ENCODE assay signal across 9 cellular contexts in genomic region chr4:52036875-52037274, GRCh38. TPM values are rescaled to one million over a fixed set of nuclear protein-coding genes. Genes with fewer than 3 reads are reported as not detected.
DNase-seq lines count a peak whose midpoint lies in the region; ATAC-seq and TF ChIP-seq lines count a peak whose summit lies in the region.
"Had no signal": no experiment of that assay in that cellular context is flagged by ENCODE, and none has a peak within 500 bp of the region (broad histone marks: within the 10 kb centered on the region; RNA-seq: fewer than 3 reads in every experiment).

No MANE protein-coding gene starts in this region.

- H3K9me3 Mint-ChIP-seq in central memory CD8-positive, alpha-beta T cell, result no peaks in the 10 kb centered on the region

- no peak for TF ChIP-seq POLR2A in thyroid gland (IDR thresholded peaks at IDR 0.05)

- WGBS in thyroid gland, 2 donors, result 79 to 82% methylated on average over 4 of the region's 4 CpGs

- H3K79me2 ChIP-seq in ACC112 (ENCODE audit: control insufficient read depth, insufficient read depth, low read length, unreplicated experiment), result peaks cover 49% of the 10 kb centered on the region
- H3K79me2 ChIP-seq in PC-9 (ENCODE audit: low read depth), result no peaks in the 10 kb centered on the region

- no peak for DNase-seq in central memory CD8-positive, alpha-beta T cell (ENCODE audit: low spot score in 2 of 2)
- DNase-seq in thyroid gland (no peak), SIG-M5 treated with dmso at 0.1 percent for 504 hours (lab: John Stamatoyannopoulos, UW; ENCODE audit: unreplicated experiment) (no peak), RWPE1 (ENCODE audit: low spot score) (no peak), PC-9 (no peak)
- DNase-seq: NCI-H2029 treated with DMSO at 0.1 percent for 48 hours had no signal

- no peaks in the 10 kb centered on the region for H4K20me1 ChIP-seq in PC-9 (ENCODE audit: insufficient read depth)

- TF ChIP-seq CTCF in thyroid gland (IDR thresholded peaks at IDR 0.05), result no peak
- no peak for TF ChIP-seq CTCF in RWPE1 (conservative IDR thresholded peaks at IDR 0.05; ENCODE audit: low read depth)
- no peak for TF ChIP-seq CTCF in PC-9 (conservative IDR thresholded peaks at IDR 0.05)

- H3K27ac Mint-ChIP-seq in central memory CD8-positive, alpha-beta T cell (ENCODE audit: low read depth), result peak overlapping the region; percentile 45

- BruUV-seq in PC-9 (replicated peaks; lab: Mats Ljungman, UMichigan), result no TSS peak

- H3K27ac ChIP-seq in ACC112 (ENCODE audit: low read depth, low read length), result no peak overlapping the region
- no peak overlapping the region for H3K27ac ChIP-seq in HUES6 (ENCODE audit: low read depth, low read length)
- no peak overlapping the region for H3K27ac ChIP-seq in thyroid gland
- H3K27ac ChIP-seq in RWPE1, result no peak overlapping the region
- H3K27ac ChIP-seq in PC-9, result no peak overlapping the region

- H3K36me3 ChIP-seq in ACC112 (ENCODE audit: insufficient read depth, low read length), result 0 out of 2 replicates have a peak, but pooled peaks cover 2% of the 10 kb centered on the region
- H3K36me3 ChIP-seq in HUES6 (ENCODE audit: control insufficient read depth, insufficient read depth, low read length), result peaks cover 7% of the 10 kb centered on the region
- H3K36me3 ChIP-seq in mucosa of stomach (ENCODE audit: control insufficient read depth, insufficient read depth, low read length), result no peaks in the 10 kb centered on the region
- H3K36me3 ChIP-seq in thyroid gland, result no peaks in the 10 kb centered on the region
- H3K36me3 ChIP-seq in PC-9 (ENCODE audit: low read depth), result no peaks in the 10 kb centered on the region

- H3K9ac ChIP-seq in HUES6 (ENCODE audit: low read length) (no peak overlapping the region), mucosa of stomach (ENCODE audit: low read length) (peak overlapping the region; percentile 67)

- H3K4me2 ChIP-seq in PC-9, result no peak overlapping the region

- peak overlapping the region; percentile 84 for H3K4me3 Mint-ChIP-seq in central memory CD8-positive, alpha-beta T cell

- H3K4me1 ChIP-seq in ACC112 (ENCODE audit: control insufficient read depth, insufficient read depth, low read length, unreplicated experiment) (peaks cover 12% of the 10 kb centered on the region), HUES6 (ENCODE audit: control insufficient read depth, insufficient read depth, low read length) (0 out of 2 replicates have a peak, but pooled peaks cover 9% of the 10 kb centered on the region), mucosa of stomach (ENCODE audit: control insufficient read depth, insufficient read depth, low read length) (peaks cover 15% of the 10 kb centered on the region), thyroid gland (peaks cover 3 to 5% of the 10 kb centered on the region in 2 donors), PC-9 (replicated peaks; ENCODE audit: insufficient read depth) (no peaks in the 10 kb centered on the region)

- H3K4me3 ChIP-seq in ACC112 (ENCODE audit: low read depth, low read length) (peak overlapping the region; percentile 99), HUES6 (ENCODE audit: low read depth, low read length) (peak overlapping the region; percentile 93; the same call in 1 of the 2 replicates), mucosa of stomach (ENCODE audit: low read length) (no peak overlapping the region), thyroid gland (replicated peaks in 1 of 3) (no peak overlapping the region), PC-9 (no peak overlapping the region)

- H3F3A ChIP-seq in PC-9 (ENCODE audit: insufficient read depth, low read depth), result no peaks in the 10 kb centered on the region

- H2AFZ ChIP-seq in ACC112 (ENCODE audit: low read length, unreplicated experiment) (peak overlapping the region; percentile 78), PC-9 (no peak overlapping the region)

- peaks cover 6% of the 10 kb centered on the region for H3K36me3 Mint-ChIP-seq in central memory CD8-positive, alpha-beta T cell (ENCODE audit: insufficient read depth)

- H3K27me3 Mint-ChIP-seq in central memory CD8-positive, alpha-beta T cell, result peaks cover 8% of the 10 kb centered on the region

- H3K4me1 Mint-ChIP-seq in central memory CD8-positive, alpha-beta T cell, result peaks cover 24% of the 10 kb centered on the region

- ATAC-seq in central memory CD8-positive, alpha-beta T cell (replicated peaks; ENCODE audit: extremely low read depth, poor library complexity, severe bottlenecking), result no peak

- peaks cover 20% of the 10 kb centered on the region for H3K27me3 ChIP-seq in ACC112 (ENCODE audit: insufficient read depth, low read length)
- peaks cover 25% of the 10 kb centered on the region for H3K27me3 ChIP-seq in HUES6 (ENCODE audit: control insufficient read depth, insufficient read depth, low read length)
- no peaks in the 10 kb centered on the region for H3K27me3 ChIP-seq in mucosa of stomach (ENCODE audit: control insufficient read depth, insufficient read depth, low read length)
- no peaks in the 10 kb centered on the region for H3K27me3 ChIP-seq in thyroid gland
- no peaks in the 10 kb centered on the region for H3K27me3 ChIP-seq in PC-9 (ENCODE audit: insufficient read depth, low read depth)

- H3K9me2 ChIP-seq in PC-9 (ENCODE audit: insufficient read depth), result no peaks in the 10 kb centered on the region

- CTCF ChIA-PET in RWPE1 (lab: Yijun Ruan, JAX) (interaction anchor here (0.8 kb wide), 1 partner anchor 150 kb away, joined by 3 read pairs; no protein-coding TSS in a partner anchor), PC-9 (lab: Charles Lee) (interaction anchor here (0.6 kb wide), 1 partner anchor 339 kb away, joined by 3 read pairs; no protein-coding TSS in a partner anchor)

- intact Hi-C loops in thyroid gland (cut with DNase I) (no loop called here), PC-9 (cut with micrococcal nuclease; ENCODE audit: unreplicated experiment) (no loop called here)

- H3K9me3 ChIP-seq in HUES6 (ENCODE audit: control insufficient read depth, insufficient read depth, low read depth, low read length) (no peaks in the 10 kb centered on the region), mucosa of stomach (ENCODE audit: control insufficient read depth, low read length) (no peaks in the 10 kb centered on the region), thyroid gland (no peaks in the 10 kb centered on the region), PC-9 (ENCODE audit: insufficient read depth, low read depth) (no peaks in the 10 kb centered on the region)

- POLR2A ChIA-PET in RWPE1 (lab: Yijun Ruan, JAX; ENCODE audit: low non-redundant PET) (no interaction called here), PC-9 (lab: Charles Lee; ENCODE audit: unreplicated experiment) (no interaction called here)

RNA-seq across cellular contexts. Expression of gene SGCB, which starts 1.2 kb away (rescaled TPM):
- total RNA-seq in thyroid gland (10 to 100 TPM; 13.2 to 16.8 (median 14.3) TPM), PC-9 (2021) (1.2 TPM in 2 replicates)

RNA-seq across cellular contexts. Expression of gene SPATA18, which starts 14.2 kb away (rescaled TPM):
- total RNA-seq in thyroid gland, result 1 to 10 TPM; 1.4 to 9.2 (median 2.0) TPM
- total RNA-seq in PC-9 (2021), result 0.13 and 0.20 TPM in 2 replicates

RNA-seq across cellular contexts. Expression of gene LRRC66, which starts 16.7 kb away (rescaled TPM):
- under 1 TPM in 3 of 4 donors, not detected in 1; 0.15 to 0.40 (median 0.38) TPM for total RNA-seq in thyroid gland
- 0.24 TPM in 1 of 2 replicates, not detected in the other for total RNA-seq in PC-9 (2021)

Comparison
In these comparisons a context has a peak if more than half of its experiments do, and no peak if none do; other contexts are left out.
1. H3K4me3 ChIP-seq: peak in ACC112 (single experiment) and HUES6 (single experiment); none in mucosa of stomach (single experiment), thyroid gland (0 of 3) and PC-9 (single experiment).